In the genomic region with DNA sequence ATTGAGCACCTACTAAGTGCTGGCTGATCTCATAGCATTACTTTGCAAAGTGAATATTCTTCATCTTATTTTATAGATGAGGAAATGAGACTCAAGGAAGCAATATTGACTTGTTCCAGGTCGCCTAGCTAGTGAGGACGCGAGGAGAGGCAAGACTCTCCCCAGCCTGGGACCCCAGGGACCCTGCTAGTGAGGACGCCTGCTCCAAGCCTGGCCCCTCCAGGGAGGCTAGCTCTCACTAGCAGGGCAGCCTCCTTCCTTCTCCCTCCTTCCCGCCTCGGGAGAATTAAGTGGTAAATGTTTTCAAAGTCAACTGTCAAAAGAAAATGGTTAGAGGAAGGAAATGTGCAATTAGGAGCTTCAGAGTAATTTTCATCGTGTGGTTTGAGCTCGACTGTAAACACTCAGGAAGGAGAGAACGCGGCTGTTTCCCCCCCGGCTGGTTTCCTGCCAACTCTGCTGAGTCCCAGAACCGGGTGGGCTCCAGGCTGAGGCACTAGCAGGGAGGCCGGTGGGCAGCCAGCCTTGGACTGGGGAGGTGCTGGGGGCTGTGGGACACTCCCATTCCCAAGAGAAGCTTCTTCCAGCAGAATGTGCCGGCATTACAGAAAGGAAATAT, we compare ENCODE assay signal across 10 cellular contexts. TPM values are rescaled to one million over a fixed set of nuclear protein-coding genes. Genes with fewer than 3 reads are reported as not detected.
A peak's percentile ranks its signal among the peaks of the same experiment; 100 is the strongest.
DNase-seq lines count a peak whose midpoint lies in the region; ATAC-seq and TF ChIP-seq lines count a peak whose summit lies in the region.
"Had no signal": no experiment of that assay in that cellular context is flagged by ENCODE, and none has a peak within 500 bp of the region (broad histone marks: within the 10 kb centered on the region; RNA-seq: fewer than 3 reads in every experiment).

No MANE protein-coding gene starts in this region.

- no peaks in the 10 kb centered on the region for H3K9me3 Mint-ChIP-seq in activated T-cell treated with anti-CD3 and anti-CD28 coated beads, Interleukin-2, amount 50 U/mL, for 24 hours
- H3K9me3 Mint-ChIP-seq in chondrocyte (ENCODE audit: low read depth): no peaks in the 10 kb centered on the region
- no peaks in the 10 kb centered on the region for H3K9me3 Mint-ChIP-seq in stimulated activated memory B cell treated with anti-CD40 and anti-IgM and Interleukin-4, amounts not matched to agents 10 μg/mL and 1 μg/mL and 100 μg/mL, for 72 hours

- peak; percentile 44 for DNase-seq in activated T-cell treated with anti-CD3 and anti-CD28 coated beads, Interleukin-2, amount 50 U/mL, for 24 hours
- DNase-seq in activated T-cell treated with anti-CD3 and anti-CD28 coated beads, Interleukin-2, amount 50 U/mL, for 48 hours: no peak
- DNase-seq in SJSA1 (ENCODE audit: low read depth in 1 of 2, low spot score in 2 of 2) (peak; percentile 88 to 92), chondrocyte (ENCODE audit: low spot score) (peak; percentile 68), DMS53 (lab: John Stamatoyannopoulos, UW) (no peak), CD1c-positive myeloid dendritic cell (ENCODE audit: extremely low spot score) (no peak)

- H3K4me3 ChIP-seq in SJSA1: no peak overlapping the region

- 0 out of 2 replicates have a peak, but pooled peaks cover 2% of the 10 kb centered on the region for H3K9me3 ChIP-seq in SJSA1 (replicated peaks)

- H3K36me3 ChIP-seq in SJSA1: peaks cover 3% of the 10 kb centered on the region; the same call in 1 of the 2 replicates

- H3K4me3 Mint-ChIP-seq in activated T-cell treated with anti-CD3 and anti-CD28 coated beads, Interleukin-2, amount 50 U/mL, for 24 hours: peak overlapping the region; percentile 39
- H3K4me3 Mint-ChIP-seq in chondrocyte (ENCODE audit: unreplicated experiment): no peak overlapping the region
- peak overlapping the region; percentile 21 for H3K4me3 Mint-ChIP-seq in stimulated activated memory B cell treated with anti-CD40 and anti-IgM and Interleukin-4, amounts not matched to agents 10 μg/mL and 1 μg/mL and 100 μg/mL, for 72 hours

- no peak for ATAC-seq in stimulated activated memory B cell treated with anti-CD40 and anti-IgM and Interleukin-4, amounts not matched to agents 10 μg/mL and 1 μg/mL and 100 μg/mL, for 72 hours
- no peak for ATAC-seq in HG03520 (IDR thresholded peaks at IDR 0.05; ENCODE audit: unreplicated experiment)
- ATAC-seq: HCT116, sciatic nerve had no signal

- no peaks in the 10 kb centered on the region for H3K27me3 ChIP-seq in SJSA1 (replicated peaks)

- peaks cover 42% of the 10 kb centered on the region for H3K4me1 ChIP-seq in SJSA1 (replicated peaks)

- peak overlapping the region; percentile 80 for H3K27ac Mint-ChIP-seq in activated T-cell treated with anti-CD3 and anti-CD28 coated beads, Interleukin-2, amount 50 U/mL, for 24 hours
- no peak overlapping the region for H3K27ac Mint-ChIP-seq in chondrocyte (ENCODE audit: unreplicated experiment)
- peak overlapping the region; percentile 45 for H3K27ac Mint-ChIP-seq in stimulated activated memory B cell treated with anti-CD40 and anti-IgM and Interleukin-4, amounts not matched to agents 10 μg/mL and 1 μg/mL and 100 μg/mL, for 72 hours

- H3K27ac ChIP-seq in SJSA1: peak overlapping the region; percentile 54

- no peak for TF ChIP-seq CTCF in chondrocyte (IDR thresholded peaks at IDR 0.05)

- no peaks in the 10 kb centered on the region for H3K27me3 Mint-ChIP-seq in activated T-cell treated with anti-CD3 and anti-CD28 coated beads, Interleukin-2, amount 50 U/mL, for 24 hours
- H3K27me3 Mint-ChIP-seq in chondrocyte (ENCODE audit: low read depth): peaks cover 5% of the 10 kb centered on the region
- H3K27me3 Mint-ChIP-seq in stimulated activated memory B cell treated with anti-CD40 and anti-IgM and Interleukin-4, amounts not matched to agents 10 μg/mL and 1 μg/mL and 100 μg/mL, for 72 hours: no peaks in the 10 kb centered on the region

- H3K4me1 Mint-ChIP-seq in activated T-cell treated with anti-CD3 and anti-CD28 coated beads, Interleukin-2, amount 50 U/mL, for 24 hours (ENCODE audit: low read depth): peaks cover 31% of the 10 kb centered on the region
- H3K4me1 Mint-ChIP-seq in chondrocyte (ENCODE audit: low read depth): peaks cover 17% of the 10 kb centered on the region
- peaks cover 25% of the 10 kb centered on the region for H3K4me1 Mint-ChIP-seq in stimulated activated memory B cell treated with anti-CD40 and anti-IgM and Interleukin-4, amounts not matched to agents 10 μg/mL and 1 μg/mL and 100 μg/mL, for 72 hours

- no peaks in the 10 kb centered on the region for H3K36me3 Mint-ChIP-seq in activated T-cell treated with anti-CD3 and anti-CD28 coated beads, Interleukin-2, amount 50 U/mL, for 24 hours (ENCODE audit: low read depth)
- H3K36me3 Mint-ChIP-seq in chondrocyte (ENCODE audit: low read depth): no peaks in the 10 kb centered on the region
- H3K36me3 Mint-ChIP-seq in stimulated activated memory B cell treated with anti-CD40 and anti-IgM and Interleukin-4, amounts not matched to agents 10 μg/mL and 1 μg/mL and 100 μg/mL, for 72 hours: no peaks in the 10 kb centered on the region

RNA-seq across cellular contexts. Expression of a gene that starts 17.9 kb away (rescaled TPM):
- 3.4 and 5.3 TPM in 2 replicates for total RNA-seq in SJSA1 (2014; rRNA removed; shearing (Covaris generic))
- 0.87 TPM in 1 of 3 replicates, not detected in the others for total RNA-seq in chondrocyte

Comparison
In these comparisons a context has a peak if more than half of its experiments do, and no peak if none do; other contexts are left out.
1. DNase-seq: peak in activated T-cell treated with anti-CD3 and anti-CD28 coated beads, Interleukin-2, amount 50 U/mL, for 24 hours (single experiment), SJSA1 (2 of 2) and chondrocyte (single experiment); none in activated T-cell treated with anti-CD3 and anti-CD28 coated beads, Interleukin-2, amount 50 U/mL, for 48 hours (0 of 2), DMS53 (single experiment) and CD1c-positive myeloid dendritic cell (single experiment).